ENCODE assay signal across 9 cellular contexts in the genomic region with DNA sequence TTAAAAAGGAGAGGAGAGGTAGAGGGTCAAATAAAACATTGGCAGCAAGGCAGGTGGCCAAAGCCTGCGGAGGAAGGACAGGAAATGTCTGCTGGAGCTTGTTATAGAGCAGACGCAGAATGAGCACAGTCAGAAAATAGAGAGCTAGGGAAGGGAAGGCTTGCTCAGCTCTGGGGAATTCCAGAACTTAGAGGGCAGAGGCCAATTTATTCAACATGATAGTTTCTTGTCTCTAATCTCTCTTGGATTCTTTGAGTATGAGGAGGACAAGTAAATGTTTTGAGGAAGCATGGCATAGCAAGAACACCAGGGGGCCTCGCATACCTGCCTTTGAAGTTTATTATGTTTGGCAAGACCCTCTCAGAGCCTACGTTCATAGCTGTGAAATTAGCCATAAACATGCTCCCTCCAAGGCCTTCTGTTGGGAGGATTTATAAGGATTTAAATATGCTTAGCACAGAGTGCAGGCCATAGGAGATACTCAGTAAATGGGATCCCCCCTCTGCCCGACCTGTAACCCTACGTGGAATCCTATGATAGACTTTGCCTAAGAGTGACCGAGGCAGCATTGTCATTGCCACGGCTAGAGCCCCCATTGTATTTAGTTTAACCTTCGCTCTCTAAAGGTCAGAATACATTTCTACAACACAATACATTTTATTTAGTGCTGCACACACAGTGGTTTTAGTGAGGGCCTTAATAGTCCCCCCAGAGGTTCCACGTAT.
A peak's percentile ranks its signal among the peaks of the same experiment; 100 is the strongest.
DNase-seq lines count a peak whose midpoint lies in the region; ATAC-seq and TF ChIP-seq lines count a peak whose summit lies in the region.
"Had no signal": no experiment of that assay in that cellular context is flagged by ENCODE, and none has a peak within 500 bp of the region (broad histone marks: within the 10 kb centered on the region; RNA-seq: fewer than 3 reads in every experiment).

No MANE protein-coding gene starts in this region.

- H3K27me3 Mint-ChIP-seq in HFFc6 (ENCODE audit: insufficient read depth) (peaks cover 3% of the 10 kb centered on the region; the same call in 1 of the 2 replicates), naive B cell (no peaks in the 10 kb centered on the region)
- no peaks in the 10 kb centered on the region for H3K27me3 Mint-ChIP-seq in T-helper 2 cell treated with Interferon-gamma antibody and Interleukin-4, amounts not matched to agents 5 μg/mL and 100 μg/mL, for 36 hours (ENCODE audit: low read depth)
- H3K27me3 Mint-ChIP-seq: stimulated activated naive CD8-positive, alpha-beta T cell treated with anti-CD3 and anti-CD28 coated beads, Interleukin-15, Interleukin-2, amounts not matched to agents 100 ng/mL and 50 ng/mL, for 24 hours had no signal

- H3K9me3 Mint-ChIP-seq in HFFc6 (no peaks in the 10 kb centered on the region), naive B cell (no peaks in the 10 kb centered on the region)
- no peaks in the 10 kb centered on the region for H3K9me3 Mint-ChIP-seq in T-helper 2 cell treated with Interferon-gamma antibody and Interleukin-4, amounts not matched to agents 5 μg/mL and 100 μg/mL, for 36 hours
- H3K9me3 Mint-ChIP-seq: stimulated activated naive CD8-positive, alpha-beta T cell treated with anti-CD3 and anti-CD28 coated beads, Interleukin-15, Interleukin-2, amounts not matched to agents 100 ng/mL and 50 ng/mL, for 24 hours had no signal

- H3K4me3 Mint-ChIP-seq in HFFc6 (peak overlapping the region; percentile 31; the same call in 1 of the 2 replicates), naive B cell (no peak overlapping the region)
- no peak overlapping the region for H3K4me3 Mint-ChIP-seq in T-helper 2 cell treated with Interferon-gamma antibody and Interleukin-4, amounts not matched to agents 5 μg/mL and 100 μg/mL, for 36 hours
- H3K4me3 Mint-ChIP-seq: stimulated activated naive CD8-positive, alpha-beta T cell treated with anti-CD3 and anti-CD28 coated beads, Interleukin-15, Interleukin-2, amounts not matched to agents 100 ng/mL and 50 ng/mL, for 24 hours had no signal

- peak overlapping the region; percentile 82 for H3K27ac Mint-ChIP-seq in HFFc6
- no peak overlapping the region for H3K27ac Mint-ChIP-seq in T-helper 2 cell treated with Interferon-gamma antibody and Interleukin-4, amounts not matched to agents 5 μg/mL and 100 μg/mL, for 36 hours
- peak overlapping the region; percentile 27 to 92 (median 74) for H3K27ac Mint-ChIP-seq in naive B cell
- H3K27ac Mint-ChIP-seq: stimulated activated naive CD8-positive, alpha-beta T cell treated with anti-CD3 and anti-CD28 coated beads, Interleukin-15, Interleukin-2, amounts not matched to agents 100 ng/mL and 50 ng/mL, for 24 hours had no signal

- no peak overlapping the region for H3K4me3 ChIP-seq in epithelial cell of esophagus (ENCODE audit: low read length)

- DNase-seq in DMS53 (lab: John Stamatoyannopoulos, UW) = peak; percentile 51
- DNase-seq in HFFc6 = peak; percentile 94
- peak; percentile 31 for DNase-seq in T-helper 2 cell treated with Interferon-gamma antibody and Interleukin-4, amounts not matched to agents 5 μg/mL and 100 μg/mL, for 36 hours (ENCODE audit: low spot score)
- peak; percentile 88 for DNase-seq in epithelial cell of esophagus (ENCODE audit: low read depth)
- no peak for DNase-seq in naive B cell

- H3K4me1 Mint-ChIP-seq in HFFc6 (ENCODE audit: low read depth) (peaks cover 83% of the 10 kb centered on the region), naive B cell (peaks cover 24 to 48% (median 34%) of the 10 kb centered on the region in 3 donors)
- H3K4me1 Mint-ChIP-seq in T-helper 2 cell treated with Interferon-gamma antibody and Interleukin-4, amounts not matched to agents 5 μg/mL and 100 μg/mL, for 36 hours (ENCODE audit: low read depth) = peaks cover 48% of the 10 kb centered on the region

- TF ChIP-seq CTCF in HFFc6 (IDR thresholded peaks at IDR 0.05) = peak; percentile 79
- peak; percentile 48 for TF ChIP-seq CTCF in epithelial cell of esophagus (IDR thresholded peaks at IDR 0.05; ENCODE audit: insufficient read depth, low read depth, low read length, missing control alignments)

- no peaks in the 10 kb centered on the region for H3K36me3 Mint-ChIP-seq in HFFc6 (ENCODE audit: low read depth)
- H3K36me3 Mint-ChIP-seq in T-helper 2 cell treated with Interferon-gamma antibody and Interleukin-4, amounts not matched to agents 5 μg/mL and 100 μg/mL, for 36 hours (ENCODE audit: low read depth) = no peaks in the 10 kb centered on the region
- H3K36me3 Mint-ChIP-seq in naive B cell = no peaks in the 10 kb centered on the region

- ATAC-seq in naive B cell (ENCODE audit: low read depth in 2 of 2) = peak; percentile 41 to 50
- no peak for ATAC-seq in HG03159 (IDR thresholded peaks at IDR 0.05; ENCODE audit: unreplicated experiment)
- ATAC-seq in HG03521 (IDR thresholded peaks at IDR 0.05; ENCODE audit: unreplicated experiment) = no peak
- no peak for ATAC-seq in HG02884 (IDR thresholded peaks at IDR 0.05; ENCODE audit: unreplicated experiment)

Comparison
In these comparisons a context has a peak if more than half of its experiments do, and no peak if none do; other contexts are left out.
1. ATAC-seq: peak in naive B cell (2 of 2); none in HG03159 (single experiment), HG03521 (single experiment) and HG02884 (single experiment).